Comparison of ENCODE assay signal across 1 cellular context in genomic region chr10:101018600-101019439, GRCh38.
TF ChIP-seq lines count a peak whose summit lies in the region.

No MANE protein-coding gene starts in this region.

TF ChIP-seq in HepG2, 621 proteins besides CTCF, POLR2A, EP300 and RAD21 (continued from another document and continues in another):
- TF ChIP-seq BRF2 (CRISPR knock-in tag; IDR thresholded peaks at IDR 0.05) (0 out of 2 replicates have a peak, but pooled peaks have one; percentile 35), PHF8 (CRISPR knock-in tag; IDR thresholded peaks at IDR 0.05) (peak; percentile 66), ZNF329 (CRISPR knock-in tag; IDR thresholded peaks at IDR 0.05; ENCODE audit: low read depth) (0 out of 2 replicates have a peak, but pooled peaks have one; percentile 36), ARNT (IDR thresholded peaks at IDR 0.05) (no peak), ZNF839 (CRISPR knock-in tag; IDR thresholded peaks at IDR 0.05; ENCODE audit: borderline replicate concordance) (no peak), ZNF652 (CRISPR knock-in tag; IDR thresholded peaks at IDR 0.05; ENCODE audit: borderline replicate concordance, low read depth) (no peak), DBP (CRISPR knock-in tag; IDR thresholded peaks at IDR 0.05; ENCODE audit: not compliant biosample characterization) (no peak), ATF6 (CRISPR knock-in tag; conservative IDR thresholded peaks at IDR 0.05) (no peak), THAP11 (CRISPR knock-in tag; IDR thresholded peaks at IDR 0.05) (peak; percentile 46; the same call in 1 of the 2 replicates), RERE (CRISPR knock-in tag; IDR thresholded peaks at IDR 0.05; ENCODE audit: low read depth) (no peak), SRSF4 (IDR thresholded peaks at IDR 0.05; ENCODE audit: low read depth, low read length, poor library complexity, severe bottlenecking) (no peak), ATF1 (CRISPR knock-in tag; IDR thresholded peaks at IDR 0.05) (no peak), DDIT3 (CRISPR knock-in tag; IDR thresholded peaks at IDR 0.05) (no peak), ZC3H13 (CRISPR knock-in tag; IDR thresholded peaks at IDR 0.05) (0 out of 2 replicates have a peak, but pooled peaks have one; percentile 73), HOXA9 (CRISPR knock-in tag; IDR thresholded peaks at IDR 0.05; ENCODE audit: borderline replicate concordance) (no peak), POLR2G (IDR thresholded peaks at IDR 0.05; ENCODE audit: low read depth, low read length) (no peak), ZBTB7B (CRISPR knock-in tag; IDR thresholded peaks at IDR 0.05) (peak; percentile 73), TOE1 (CRISPR knock-in tag; IDR thresholded peaks at IDR 0.05) (no peak), GPBP1L1 (CRISPR knock-in tag; IDR thresholded peaks at IDR 0.05) (no peak), ZBTB26 (CRISPR knock-in tag; IDR thresholded peaks at IDR 0.05; ENCODE audit: borderline replicate concordance) (peak; percentile 73), TFDP2 (CRISPR knock-in tag; IDR thresholded peaks at IDR 0.05) (peak; percentile 49; the same call in 1 of the 2 replicates), ZNF761 (CRISPR knock-in tag; conservative IDR thresholded peaks at IDR 0.05) (no peak), SALL2 (CRISPR knock-in tag; IDR thresholded peaks at IDR 0.05) (no peak; the same call in 1 of the 2 replicates), TBP (CRISPR knock-in tag; IDR thresholded peaks at IDR 0.05) (no peak), ZFP91 (CRISPR knock-in tag; IDR thresholded peaks at IDR 0.05; ENCODE audit: borderline replicate concordance) (peak; percentile 85), ZNF724P (CRISPR knock-in tag; IDR thresholded peaks at IDR 0.05; ENCODE audit: borderline replicate concordance) (peak; percentile 64; the same call in 1 of the 2 replicates), SP1 (IDR thresholded peaks at IDR 0.05) (no peak), SP1 (CRISPR knock-in tag; IDR thresholded peaks at IDR 0.05) (peak; percentile 16; the same call in 1 of the 2 replicates), CEBPG (CRISPR knock-in tag; IDR thresholded peaks at IDR 0.05) (no peak), DPF2 (CRISPR knock-in tag; IDR thresholded peaks at IDR 0.05; ENCODE audit: borderline replicate concordance, low read depth) (no peak), REL (CRISPR knock-in tag; conservative IDR thresholded peaks at IDR 0.05) (0 out of 2 replicates have a peak, but pooled peaks have one; percentile 49), ZNF784 (CRISPR knock-in tag; IDR thresholded peaks at IDR 0.05; ENCODE audit: borderline replicate concordance) (no peak), SYNCRIP (IDR thresholded peaks at IDR 0.05; ENCODE audit: insufficient read depth, low read depth, low read length) (no peak), BHLHE40 (IDR thresholded peaks at IDR 0.05; ENCODE audit: low read length) (0 out of 2 replicates have a peak, but pooled peaks have one; percentile 6), NR0B2 (CRISPR knock-in tag; IDR thresholded peaks at IDR 0.05) (peak; percentile 62; the same call in 1 of the 2 replicates), SMAD1 (CRISPR knock-in tag; IDR thresholded peaks at IDR 0.05; ENCODE audit: borderline replicate concordance, low read depth) (peak; percentile 58; the same call in 1 of the 2 replicates), ZBTB14 (CRISPR knock-in tag; IDR thresholded peaks at IDR 0.05) (no peak), ZNF639 (CRISPR knock-in tag; conservative IDR thresholded peaks at IDR 0.05) (no peak), ZSCAN25 (CRISPR knock-in tag; IDR thresholded peaks at IDR 0.05) (no peak), ZNF383 (CRISPR knock-in tag; IDR thresholded peaks at IDR 0.05; ENCODE audit: borderline replicate concordance) (no peak), ZNF446 (CRISPR knock-in tag; IDR thresholded peaks at IDR 0.05) (no peak), ZNF577 (CRISPR knock-in tag; IDR thresholded peaks at IDR 0.05; ENCODE audit: borderline replicate concordance, low read depth) (no peak)
